9 cellular contexts compared by ENCODE assay signal in the genomic region with DNA sequence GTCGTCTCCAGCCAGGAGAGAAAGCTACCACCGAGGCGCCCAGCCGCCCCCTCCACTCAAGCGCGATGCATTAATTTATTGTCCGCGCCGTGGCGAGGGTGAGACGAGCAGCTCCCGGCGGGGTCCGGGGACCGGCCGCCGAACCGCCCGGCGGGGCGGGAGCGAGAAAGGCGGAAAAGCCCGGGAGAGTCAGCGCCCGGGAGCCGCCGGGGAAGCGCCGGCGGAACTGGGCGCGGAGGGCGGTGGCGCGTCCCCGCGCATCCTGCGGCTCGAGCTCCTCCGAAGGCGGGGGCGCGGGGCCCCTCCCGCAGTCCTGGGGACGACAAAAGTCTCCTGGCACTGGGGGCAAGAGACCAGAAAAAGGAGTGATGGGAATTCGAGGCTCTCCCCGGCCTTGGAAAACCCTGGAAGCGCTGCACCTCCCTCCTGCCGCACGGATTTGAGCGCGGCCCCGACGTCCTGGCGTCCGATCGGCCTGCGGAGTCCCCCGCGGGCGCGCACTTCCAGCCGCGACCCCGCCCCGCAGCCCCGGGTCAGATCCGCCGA. TPM values are rescaled to one million over a fixed set of nuclear protein-coding genes. Genes with fewer than 3 reads are reported as not detected.
DNase-seq lines count a peak whose midpoint lies in the region; ATAC-seq and TF ChIP-seq lines count a peak whose summit lies in the region.
"Had no signal": no experiment of that assay in that cellular context is flagged by ENCODE, and none has a peak within 500 bp of the region (broad histone marks: within the 10 kb centered on the region; RNA-seq: fewer than 3 reads in every experiment).

A gene with protein sequence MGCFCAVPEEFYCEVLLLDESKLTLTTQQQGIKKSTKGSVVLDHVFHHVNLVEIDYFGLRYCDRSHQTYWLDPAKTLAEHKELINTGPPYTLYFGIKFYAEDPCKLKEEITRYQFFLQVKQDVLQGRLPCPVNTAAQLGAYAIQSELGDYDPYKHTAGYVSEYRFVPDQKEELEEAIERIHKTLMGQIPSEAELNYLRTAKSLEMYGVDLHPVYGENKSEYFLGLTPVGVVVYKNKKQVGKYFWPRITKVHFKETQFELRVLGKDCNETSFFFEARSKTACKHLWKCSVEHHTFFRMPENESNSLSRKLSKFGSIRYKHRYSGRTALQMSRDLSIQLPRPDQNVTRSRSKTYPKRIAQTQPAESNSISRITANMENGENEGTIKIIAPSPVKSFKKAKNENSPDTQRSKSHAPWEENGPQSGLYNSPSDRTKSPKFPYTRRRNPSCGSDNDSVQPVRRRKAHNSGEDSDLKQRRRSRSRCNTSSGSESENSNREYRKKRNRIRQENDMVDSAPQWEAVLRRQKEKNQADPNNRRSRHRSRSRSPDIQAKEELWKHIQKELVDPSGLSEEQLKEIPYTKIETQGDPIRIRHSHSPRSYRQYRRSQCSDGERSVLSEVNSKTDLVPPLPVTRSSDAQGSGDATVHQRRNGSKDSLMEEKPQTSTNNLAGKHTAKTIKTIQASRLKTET (minus strand): TSS at position 228 of the 546 bp plus-strand sequence. CDS start 238 bp downstream, outside the sequence.

- no peak within 1 kb of the TSS for H3K27ac Mint-ChIP-seq in activated naive CD8-positive, alpha-beta T cell treated with anti-CD3 and anti-CD28 coated beads, Interleukin-2, amount 10 ng/mL, durations not matched to agents 7 days and 5 days

- no peaks in the 10 kb centered on the region for H3K9me3 ChIP-seq in heart left ventricle

- DNase-seq in DMS 273 (lab: John Stamatoyannopoulos, UW; ENCODE audit: unreplicated experiment) (peak; percentile 75), DMS 273 treated with DMSO at 0.1 percent for 48 hours (lab: John Stamatoyannopoulos, UW) (no peak), heart left ventricle (peak; percentile 33 to 65 (median 54)), posterior vena cava (ENCODE audit: low spot score) (peak; percentile 80)
- peak; percentile 40 for DNase-seq in activated naive CD8-positive, alpha-beta T cell treated with anti-CD3 and anti-CD28 coated beads, Interleukin-2, amount 10 ng/mL, durations not matched to agents 7 days and 5 days
- DNase-seq in effector CD8-positive, alpha-beta T cell (lab: John Stamatoyannopoulos, UW) = no peak

- intact Hi-C loops in heart left ventricle (cut with DNase I) = loop anchor here in 5 of 10 donors (5.0 to 10.0 kb wide), 7 partner anchors 64 to 257 kb away; no protein-coding TSS in a partner anchor
- intact Hi-C loops in posterior vena cava (cut with DNase I) = loop anchor here (10.0 kb wide), 2 partner anchors 194 to 244 kb away; no protein-coding TSS in a partner anchor

- H3K9me3 Mint-ChIP-seq in activated naive CD8-positive, alpha-beta T cell treated with anti-CD3 and anti-CD28 coated beads, Interleukin-2, amount 10 ng/mL, durations not matched to agents 7 days and 5 days = no peaks in the 10 kb centered on the region

- H3K27me3 Mint-ChIP-seq in activated naive CD8-positive, alpha-beta T cell treated with anti-CD3 and anti-CD28 coated beads, Interleukin-2, amount 10 ng/mL, durations not matched to agents 7 days and 5 days = peaks cover 68% of the 10 kb centered on the region

- H3K4me1 Mint-ChIP-seq in activated naive CD8-positive, alpha-beta T cell treated with anti-CD3 and anti-CD28 coated beads, Interleukin-2, amount 10 ng/mL, durations not matched to agents 7 days and 5 days = peaks cover 7% of the 10 kb centered on the region

- peak within 1 kb of the TSS; percentile 72 to 95 (median 92) for H3K27ac ChIP-seq in heart left ventricle
- H3K27ac ChIP-seq: 22Rv1 had no signal

- H3K36me3 ChIP-seq in heart left ventricle = no peaks in the 10 kb centered on the region

- peak within 1 kb of the TSS; percentile 63 to 97 (median 88) for H3K4me3 ChIP-seq in heart left ventricle

- peak; percentile 8 for ATAC-seq in HG03520 (IDR thresholded peaks at IDR 0.05; ENCODE audit: unreplicated experiment)
- ATAC-seq in activated naive CD8-positive, alpha-beta T cell treated with anti-CD3 and anti-CD28 coated beads, Interleukin-2, amount 10 ng/mL, durations not matched to agents 7 days and 5 days (ENCODE audit: low read depth) = no peak
- ATAC-seq in heart left ventricle = peak in 3 of 4 donors; percentile 48 to 65 (median 61)
- ATAC-seq in GM21576 (IDR thresholded peaks at IDR 0.05; ENCODE audit: unreplicated experiment) = no peak

- no peaks in the 10 kb centered on the region for H3K36me3 Mint-ChIP-seq in activated naive CD8-positive, alpha-beta T cell treated with anti-CD3 and anti-CD28 coated beads, Interleukin-2, amount 10 ng/mL, durations not matched to agents 7 days and 5 days

- H3K27me3 ChIP-seq in heart left ventricle = peaks cover 0 to 25% (median 0%) of the 10 kb centered on the region in 9 donors

- TF ChIP-seq CTCF in heart left ventricle (IDR thresholded peaks at IDR 0.05) = peak in 1 of 12 donors; percentile 13

- peak within 1 kb of the TSS; percentile 79 for H3K4me3 Mint-ChIP-seq in activated naive CD8-positive, alpha-beta T cell treated with anti-CD3 and anti-CD28 coated beads, Interleukin-2, amount 10 ng/mL, durations not matched to agents 7 days and 5 days

- 0 to 1% (median 1%) methylated on average over 7 to 70 of the region's 70 CpGs for WGBS in heart left ventricle, 4 donors

- TF ChIP-seq POLR2A in heart left ventricle (IDR thresholded peaks at IDR 0.05) = no peak

- POLR2A ChIA-PET in activated naive CD8-positive, alpha-beta T cell treated with anti-CD3 and anti-CD28 coated beads, Interleukin-2, amount 10 ng/mL, durations not matched to agents 7 days and 5 days (lab: Charles Lee) = no interaction called here

- H3K4me1 ChIP-seq in heart left ventricle = peaks cover 0 to 34% (median 17%) of the 10 kb centered on the region in 12 donors

RNA-seq across cellular contexts. Expression of the gene that starts here (rescaled TPM):
- 1 to 10 TPM in 1 of 2 experiments, under 1 TPM in 1; 0.11 to 1.0 TPM for total RNA-seq in activated naive CD8-positive, alpha-beta T cell treated with anti-CD3 and anti-CD28 coated beads, Interleukin-2, amount 10 ng/mL, durations not matched to agents 7 days and 5 days
- total RNA-seq in heart left ventricle (10 to 100 TPM in 8 of 9 donors, 1 to 10 TPM in 1; 9.0 to 34.5 (median 20.8) TPM), posterior vena cava (10 to 100 TPM; 13.0 to 23.8 TPM)
- 10 to 100 TPM in 1 of 2 donors, 1 to 10 TPM in 1; 6.4 to 10.6 TPM for polyA plus RNA-seq in heart left ventricle

Comparison
In these comparisons a context has a peak if more than half of its experiments do, and no peak if none do; other contexts are left out.
1. RNA of the gene that starts here (total RNA-seq): 13.0 to 23.8 TPM in posterior vena cava and 9.0 to 34.5 TPM in heart left ventricle; 0.11 to 1.0 TPM in activated naive CD8-positive, alpha-beta T cell treated with anti-CD3 and anti-CD28 coated beads, Interleukin-2, amount 10 ng/mL, durations not matched to agents 7 days and 5 days; every median in the first group is over 4 times any median in the second.
2. DNase-seq: peak in DMS 273 (single experiment), activated naive CD8-positive, alpha-beta T cell treated with anti-CD3 and anti-CD28 coated beads, Interleukin-2, amount 10 ng/mL, durations not matched to agents 7 days and 5 days (single experiment), heart left ventricle (5 of 5) and posterior vena cava (single experiment); none in DMS 273 treated with DMSO at 0.1 percent for 48 hours (single experiment) and effector CD8-positive, alpha-beta T cell (single experiment).
3. ATAC-seq: peak in HG03520 (single experiment) and heart left ventricle (3 of 4); none in activated naive CD8-positive, alpha-beta T cell treated with anti-CD3 and anti-CD28 coated beads, Interleukin-2, amount 10 ng/mL, durations not matched to agents 7 days and 5 days (single experiment) and GM21576 (single experiment).